ENCODE assay signal across 11 cellular contexts in genomic region chr5:176660530-176660859, GRCh38. TPM values are rescaled to one million over a fixed set of nuclear protein-coding genes. Genes with fewer than 3 reads are reported as not detected.
DNase-seq lines count a peak whose midpoint lies in the region; ATAC-seq and TF ChIP-seq lines count a peak whose summit lies in the region.
"Had no signal": no experiment of that assay in that cellular context is flagged by ENCODE, and none has a peak within 500 bp of the region (broad histone marks: within the 10 kb centered on the region; RNA-seq: fewer than 3 reads in every experiment).

No MANE protein-coding gene starts in this region.

- H3K4me3 Mint-ChIP-seq in effector memory CD8-positive, alpha-beta T cell, result peak overlapping the region in 1 of 2 donors; percentile 45
- H3K4me3 Mint-ChIP-seq in endodermal cell, result no peak overlapping the region

- peaks cover 24 to 32% of the 10 kb centered on the region in 2 donors for H3K4me1 Mint-ChIP-seq in effector memory CD8-positive, alpha-beta T cell (ENCODE audit: low read depth in 2 of 2)
- no peaks in the 10 kb centered on the region for H3K4me1 Mint-ChIP-seq in endodermal cell

- peaks cover 11% of the 10 kb centered on the region for H3K36me3 Mint-ChIP-seq in effector memory CD8-positive, alpha-beta T cell (ENCODE audit: insufficient read depth)
- peaks cover 3% of the 10 kb centered on the region for H3K36me3 Mint-ChIP-seq in endodermal cell (ENCODE audit: low read depth)

- no peaks in the 10 kb centered on the region for H3K27me3 ChIP-seq in endodermal cell (ENCODE audit: control insufficient read depth, insufficient read depth, low read length, poor library complexity, severe bottlenecking)

- no peak overlapping the region for H3K27ac Mint-ChIP-seq in effector memory CD8-positive, alpha-beta T cell
- no peak overlapping the region for H3K27ac Mint-ChIP-seq in endodermal cell

- H3K4me3 ChIP-seq in endodermal cell (ENCODE audit: low read length) (no peak overlapping the region), foreskin fibroblast (ENCODE audit: low read depth in 1 of 2, low read length in 2 of 2) (no peak overlapping the region)

- 18 to 33% methylated on average over 1 of the region's 1 CpG for WGBS in endodermal cell (ENCODE audit: insufficient coverage in 1 of 2, insufficient read length in 1 of 2), 2 experiments

- H3K9me3 ChIP-seq in endodermal cell (ENCODE audit: control insufficient read depth, low read length), result no peaks in the 10 kb centered on the region

- H3K9me3 Mint-ChIP-seq in effector memory CD8-positive, alpha-beta T cell, result no peaks in the 10 kb centered on the region
- H3K9me3 Mint-ChIP-seq in endodermal cell, result no peaks in the 10 kb centered on the region

- no peak overlapping the region for H3K27ac ChIP-seq in endodermal cell (ENCODE audit: low read depth, low read length)

- peaks cover 5% of the 10 kb centered on the region for H3K36me3 ChIP-seq in endodermal cell (ENCODE audit: control insufficient read depth, insufficient read depth, low read length)

- no peaks in the 10 kb centered on the region for H3K4me1 ChIP-seq in endodermal cell (ENCODE audit: control insufficient read depth, insufficient read depth, low read length)

- peak; percentile 28 for ATAC-seq in GM19463 (IDR thresholded peaks at IDR 0.05; ENCODE audit: unreplicated experiment)
- peak; percentile 28 for ATAC-seq in HG03175 (IDR thresholded peaks at IDR 0.05; ENCODE audit: unreplicated experiment)
- peak; percentile 69 for ATAC-seq in effector memory CD8-positive, alpha-beta T cell (replicated peaks)

- peaks cover 24 to 39% of the 10 kb centered on the region in 2 donors for H3K27me3 Mint-ChIP-seq in effector memory CD8-positive, alpha-beta T cell
- no peaks in the 10 kb centered on the region for H3K27me3 Mint-ChIP-seq in endodermal cell (ENCODE audit: insufficient read depth)

- no peak for DNase-seq in GM10266 (ENCODE audit: extremely low spot score)
- DNase-seq in effector memory CD8-positive, alpha-beta T cell, result no peak
- no peak for DNase-seq in endodermal cell
- DNase-seq in foreskin fibroblast, result no peak
- DNase-seq in hypothalamus (lab: John Stamatoyannopoulos, UW), result no peak
- DNase-seq in pons (ENCODE audit: low spot score), result no peak

- TF ChIP-seq CTCF in GM10266 (IDR thresholded peaks at IDR 0.05; ENCODE audit: control insufficient read depth, insufficient read depth, low read depth, missing control alignments) (peak; percentile 5), endodermal cell (conservative IDR thresholded peaks at IDR 0.05) (no peak), foreskin fibroblast (IDR thresholded peaks at IDR 0.05; ENCODE audit: low read depth, low read length) (no peak)

- H3K9ac ChIP-seq in endodermal cell (ENCODE audit: extremely low read depth, low read length, poor library complexity, severe bottlenecking), result no peak overlapping the region

RNA-seq across cellular contexts. Expression of gene TSPAN17, which starts 13.2 kb away (rescaled TPM):
- total RNA-seq in endodermal cell, result 10 to 100 TPM; 49.3 to 50.3 TPM
- 35.5 TPM for polyA plus RNA-seq in endodermal cell (2013, experiment 1 of 2)
- 34.8 TPM for polyA plus RNA-seq in endodermal cell (2013, experiment 2 of 2)

RNA-seq across cellular contexts. Expression of gene EIF4E1B, which starts 30.0 kb away (rescaled TPM):
- total RNA-seq in endodermal cell, result 1 to 10 TPM; 1.4 to 2.0 TPM
- polyA plus RNA-seq in endodermal cell (2013, experiment 1 of 2), result 0.82 TPM
- not detected for polyA plus RNA-seq in endodermal cell (2013, experiment 2 of 2)
- total RNA-seq: fibroblast of lung, kidney epithelial cell, SK-MEL-5 had no signal
- polyA plus RNA-seq: fibroblast of lung had no signal

RNA-seq across cellular contexts. Expression of gene SNCB, which starts 30.2 kb away (rescaled TPM):
- 1 to 10 TPM in 1 of 2 donors, under 1 TPM in 1; 0.22 to 1.8 TPM for total RNA-seq in endodermal cell
- 0.25 TPM for polyA plus RNA-seq in endodermal cell (2013, experiment 1 of 2)
- polyA plus RNA-seq in endodermal cell (2013, experiment 2 of 2), result 0.58 TPM
- total RNA-seq: kidney epithelial cell had no signal

RNA-seq across cellular contexts. Expression of gene GPRIN1, which starts 50.5 kb away (rescaled TPM):
- total RNA-seq in endodermal cell, result 1 to 10 TPM; 4.5 to 4.9 TPM
- polyA plus RNA-seq in endodermal cell (2013, experiment 1 of 2), result 10.4 TPM
- polyA plus RNA-seq in endodermal cell (2013, experiment 2 of 2), result 10.0 TPM
